In genomic region chr1:43552813-43553212, GRCh38 we compare ENCODE assay signal across 9 cellular contexts. TPM values are rescaled to one million over a fixed set of nuclear protein-coding genes. Genes with fewer than 3 reads are reported as not detected.
DNase-seq lines count a peak whose midpoint lies in the region; ATAC-seq and TF ChIP-seq lines count a peak whose summit lies in the region.
"Had no signal": no experiment of that assay in that cellular context is flagged by ENCODE, and none has a peak within 500 bp of the region (broad histone marks: within the 10 kb centered on the region; RNA-seq: fewer than 3 reads in every experiment).

No MANE protein-coding gene starts in this region.

- peaks cover 10% of the 10 kb centered on the region for H3K4me1 ChIP-seq in left ventricle myocardium inferior
- H3K4me1 ChIP-seq in BE2C, result no peaks in the 10 kb centered on the region; the same call in 1 of the 2 replicates

- no peak for ATAC-seq in GM19455 (IDR thresholded peaks at IDR 0.05; ENCODE audit: unreplicated experiment)

- TF ChIP-seq CTCF in C4-2B (conservative IDR thresholded peaks at IDR 0.05) (no peak), left ventricle myocardium inferior (IDR thresholded peaks at IDR 0.05; ENCODE audit: borderline replicate concordance) (no peak), BE2C (IDR thresholded peaks at IDR 0.05; ENCODE audit: low read depth, low read length) (no peak)

- H3K36me3 ChIP-seq in left ventricle myocardium inferior, result no peaks in the 10 kb centered on the region
- no peaks in the 10 kb centered on the region for H3K36me3 ChIP-seq in BE2C

- H3K27me3 ChIP-seq in left ventricle myocardium inferior (ENCODE audit: low read depth) (no peaks in the 10 kb centered on the region), BE2C (no peaks in the 10 kb centered on the region)

- peak; percentile 87 for DNase-seq in amniotic epithelial cell (ENCODE audit: low read depth)
- peak; percentile 54 for DNase-seq in left ventricle myocardium inferior
- peak; percentile 97 for DNase-seq in pons (ENCODE audit: low spot score)
- DNase-seq in stimulated activated CD4-positive, alpha-beta T cell treated with anti-CD3 and anti-CD28 coated beads, Interleukin-4, amount 100 ng/mL, for 24 hours, result no peak
- DNase-seq in HuH-7 (ENCODE audit: low spot score), result no peak
- no peak for DNase-seq in BE2C
- DNase-seq: activated naive CD4-positive, alpha-beta T cell treated with anti-CD3 and anti-CD28 coated beads for 36 hours had no signal

- intact Hi-C loops in left ventricle myocardium inferior (cut with micrococcal nuclease), result no loop called here

- H3K9me3 ChIP-seq in left ventricle myocardium inferior (replicated peaks), result no peaks in the 10 kb centered on the region
- H3K9me3 ChIP-seq in BE2C, result no peaks in the 10 kb centered on the region

- H3K4me3 ChIP-seq in left ventricle myocardium inferior (no peak overlapping the region), BE2C (ENCODE audit: low read depth, low read length) (no peak overlapping the region)

- H3K27ac ChIP-seq in C4-2B (peak overlapping the region; percentile 96), left ventricle myocardium inferior (replicated peaks) (no peak overlapping the region)

RNA-seq across cellular contexts. Expression of gene PTPRF, which starts 22.1 kb away (rescaled TPM):
- 2.9 TPM for total RNA-seq in left ventricle myocardium inferior
- polyA plus RNA-seq in BE2C (2012; ENCODE audit: insufficient read depth, insufficient read length, low read depth), result 8.3 TPM

Comparison
In these comparisons a context has a peak if more than half of its experiments do, and no peak if none do; other contexts are left out.
1. DNase-seq: peak in amniotic epithelial cell (single experiment), left ventricle myocardium inferior (single experiment) and pons (single experiment); none in stimulated activated CD4-positive, alpha-beta T cell treated with anti-CD3 and anti-CD28 coated beads, Interleukin-4, amount 100 ng/mL, for 24 hours (single experiment), HuH-7 (single experiment) and BE2C (single experiment).